17 cellular contexts compared by ENCODE assay signal in genomic region chr7:77771901-77772300, GRCh38. TPM values are rescaled to one million over a fixed set of nuclear protein-coding genes. Genes with fewer than 3 reads are reported as not detected.
DNase-seq lines count a peak whose midpoint lies in the region; ATAC-seq and TF ChIP-seq lines count a peak whose summit lies in the region.
"Had no signal": no experiment of that assay in that cellular context is flagged by ENCODE, and none has a peak within 500 bp of the region (broad histone marks: within the 10 kb centered on the region; RNA-seq: fewer than 3 reads in every experiment).

No MANE protein-coding gene starts in this region.

- peaks cover 46% of the 10 kb centered on the region for H3K36me3 ChIP-seq in SK-N-MC (ENCODE audit: insufficient read depth, low read length)
- peaks cover 0 to 73% of the 10 kb centered on the region in 2 donors for H3K36me3 ChIP-seq in psoas muscle (ENCODE audit: insufficient read depth in 1 of 2, low read depth in 1 of 2)
- H3K36me3 ChIP-seq in suprapubic skin, result peaks cover 50% of the 10 kb centered on the region

- no peaks in the 10 kb centered on the region for H3K27me3 ChIP-seq in CD4-positive, alpha-beta T cell (ENCODE audit: control insufficient read depth, insufficient read depth, low read length)
- H3K27me3 ChIP-seq in psoas muscle (ENCODE audit: insufficient read depth in 3 of 3, low read length in 2 of 3) (no peaks in the 10 kb centered on the region), suprapubic skin (no peaks in the 10 kb centered on the region)

- no peak overlapping the region for H3K27ac ChIP-seq in CD4-positive, alpha-beta T cell (ENCODE audit: low read depth, low read length)
- H3K27ac ChIP-seq in SK-N-MC (peak overlapping the region; percentile 60), psoas muscle (no peak overlapping the region), suprapubic skin (no peak overlapping the region)
- H3K27ac ChIP-seq: C4-2B had no signal

- no peaks in the 10 kb centered on the region for H3K9me3 ChIP-seq in CD4-positive, alpha-beta T cell (ENCODE audit: control insufficient read depth, low read length)
- H3K9me3 ChIP-seq in SK-N-MC (ENCODE audit: low read depth, low read length) (no peaks in the 10 kb centered on the region), psoas muscle (peaks cover 5% of the 10 kb centered on the region), suprapubic skin (no peaks in the 10 kb centered on the region)

- no peak for TF ChIP-seq EP300 in suprapubic skin (IDR thresholded peaks at IDR 0.05)

- H3K4me3 Mint-ChIP-seq in CD4-positive, alpha-beta T cell, result no peak overlapping the region
- peak overlapping the region; percentile 7 for H3K4me3 Mint-ChIP-seq in endothelial cell (ENCODE audit: unreplicated experiment)

- no peaks in the 10 kb centered on the region for H3K9me3 Mint-ChIP-seq in CD4-positive, alpha-beta T cell
- no peaks in the 10 kb centered on the region for H3K9me3 Mint-ChIP-seq in endothelial cell (ENCODE audit: unreplicated experiment)

- H3K4me1 ChIP-seq in psoas muscle (no peaks in the 10 kb centered on the region), suprapubic skin (no peaks in the 10 kb centered on the region)

- CTCF ChIA-PET in CD4-positive, alpha-beta T cell (lab: Charles Lee), result interaction anchor here (1.0 kb wide), 1 partner anchor 121 kb away, joined by 3 read pairs; no protein-coding TSS in a partner anchor

- H3K4me3 ChIP-seq in AG10803 (ENCODE audit: low read length) (no peak overlapping the region), SK-N-MC (no peak overlapping the region), psoas muscle (no peak overlapping the region), suprapubic skin (no peak overlapping the region)

- DNase-seq in AG10803 (ENCODE audit: low read depth) (peak; percentile 52), SK-N-MC (ENCODE audit: low read depth, low spot score) (no peak), endothelial cell (ENCODE audit: low spot score) (no peak), SK-N-DZ (ENCODE audit: low spot score) (no peak), psoas muscle (no peak), COLO829 (ENCODE audit: low spot score) (no peak), suprapubic skin (ENCODE audit: low spot score in 2 of 2) (no peak)
- DNase-seq in CD4-positive, alpha-beta T cell, result no peak
- DNase-seq: COR-L47, GOT3, NCI-H1694 treated with DMSO at 0.1 percent for 48 hours, NCI-H510A, NCI-H748 treated with DMSO at 0.1 percent for 48 hours, OCI-M1, Right ventricle myocardium superior had no signal

- ATAC-seq in CD4-positive, alpha-beta T cell (ENCODE audit: poor library complexity), result no peak
- ATAC-seq in psoas muscle, result no peak
- ATAC-seq: SK-N-SH treated with all-trans-retinoic acid at 6 μM for 48 hours had no signal

- H3K4me1 Mint-ChIP-seq in CD4-positive, alpha-beta T cell (ENCODE audit: low read depth), result peaks cover 9% of the 10 kb centered on the region
- H3K4me1 Mint-ChIP-seq in endothelial cell (ENCODE audit: unreplicated experiment), result no peaks in the 10 kb centered on the region

- peak overlapping the region; percentile 4 for H3K27ac Mint-ChIP-seq in CD4-positive, alpha-beta T cell
- peak overlapping the region; percentile 2 for H3K27ac Mint-ChIP-seq in endothelial cell (ENCODE audit: unreplicated experiment)

- H3K9ac ChIP-seq in SK-N-MC (ENCODE audit: insufficient read length), result no peak overlapping the region

- intact Hi-C loops in CD4-positive, alpha-beta T cell (cut with DNase I, micrococcal nuclease), result no loop called here
- intact Hi-C loops in psoas muscle (cut with DNase I), result no loop called here

- no peak for TF ChIP-seq POLR2A in suprapubic skin (IDR thresholded peaks at IDR 0.05)

- H3K36me3 Mint-ChIP-seq in CD4-positive, alpha-beta T cell (ENCODE audit: low read depth), result peaks cover 76% of the 10 kb centered on the region
- peaks cover 4% of the 10 kb centered on the region for H3K36me3 Mint-ChIP-seq in endothelial cell (ENCODE audit: low read depth, unreplicated experiment)

- TF ChIP-seq CTCF in AG10803 (conservative IDR thresholded peaks at IDR 0.05; ENCODE audit: low read length), result no peak
- no peak for TF ChIP-seq CTCF in CD4-positive, alpha-beta T cell (IDR thresholded peaks at IDR 0.05)
- no peak for TF ChIP-seq CTCF in endothelial cell (IDR thresholded peaks at IDR 0.05; ENCODE audit: unreplicated experiment)
- TF ChIP-seq CTCF in psoas muscle (IDR thresholded peaks at IDR 0.05), result no peak
- TF ChIP-seq CTCF in suprapubic skin (IDR thresholded peaks at IDR 0.05), result no peak

- H3K27me3 Mint-ChIP-seq in CD4-positive, alpha-beta T cell, result no peaks in the 10 kb centered on the region
- H3K27me3 Mint-ChIP-seq in endothelial cell (ENCODE audit: unreplicated experiment), result peaks cover 2% of the 10 kb centered on the region

- POLR2A ChIA-PET in CD4-positive, alpha-beta T cell (lab: Charles Lee), result interaction anchor here (1.5 kb wide), 1 partner anchor 27 kb away, joined by 3 read pairs; the partner anchor contains the start of gene PHTF2

RNA-seq across cellular contexts. Expression of gene TMEM60, which starts 26.3 kb away (rescaled TPM):
- total RNA-seq in CD4-positive, alpha-beta T cell, result 1 to 10 TPM; 1.2 to 2.4 TPM
- total RNA-seq in endothelial cell (ENCODE audit: unreplicated experiment) (9.5 TPM), psoas muscle (10 to 100 TPM in 3 of 4 donors, 1 to 10 TPM in 1; 7.7 to 13.8 (median 12.3) TPM), suprapubic skin (10 to 100 TPM in 2 of 4 donors, 1 to 10 TPM in 2; 8.3 to 13.5 (median 10.8) TPM)
- 31.5 and 50.5 TPM in 2 replicates for polyA plus RNA-seq in SK-N-DZ (2014; cell fraction: cytosol; rRNA removed)
- 17.0 and 22.7 TPM in 2 replicates for polyA plus RNA-seq in SK-N-DZ (2014; cell fraction: nucleus; rRNA removed)
- 10 to 100 TPM; 17.2 to 39.3 (median 18.8) TPM for polyA plus RNA-seq in psoas muscle

RNA-seq across cellular contexts. Expression of gene PHTF2, which starts 26.7 kb away (rescaled TPM):
- 10 to 100 TPM; 22.6 to 23.5 TPM for total RNA-seq in CD4-positive, alpha-beta T cell
- total RNA-seq in endothelial cell (ENCODE audit: unreplicated experiment) (10.3 TPM), psoas muscle (10 to 100 TPM; 48.2 to 88.7 (median 66.3) TPM), suprapubic skin (10 to 100 TPM in 3 of 4 donors, 1 to 10 TPM in 1; 9.6 to 33.7 (median 15.7) TPM)
- 31.9 and 34.3 TPM in 2 replicates for polyA plus RNA-seq in SK-N-DZ (2014; cell fraction: cytosol; rRNA removed)
- polyA plus RNA-seq in SK-N-DZ (2014; cell fraction: nucleus; rRNA removed), result 31.6 and 37.3 TPM in 2 replicates
- 100 to 1,000 TPM in 1 of 3 donors, 10 to 100 TPM in 2; 16.7 to 101 (median 42.3) TPM for polyA plus RNA-seq in psoas muscle
